Comparison of ENCODE assay signal across 15 cellular contexts in genomic region chr3:69747511-69748248, GRCh38. TPM values are rescaled to one million over a fixed set of nuclear protein-coding genes. Genes with fewer than 3 reads are reported as not detected.
DNase-seq lines count a peak whose midpoint lies in the region; ATAC-seq and TF ChIP-seq lines count a peak whose summit lies in the region.
"Had no signal": no experiment of that assay in that cellular context is flagged by ENCODE, and none has a peak within 500 bp of the region (broad histone marks: within the 10 kb centered on the region; RNA-seq: fewer than 3 reads in every experiment).

No MANE protein-coding gene starts in this region.

- H4K91ac ChIP-seq in trophoblast cell (ENCODE audit: low read depth, low read length), result no peak overlapping the region

- H3K27ac ChIP-seq in left ventricle myocardium inferior (replicated peaks), result peak overlapping the region; percentile 63
- peak overlapping the region; percentile 31 to 39 for H3K27ac ChIP-seq in ascending aorta
- H3K27ac ChIP-seq in muscle layer of colon (ENCODE audit: low read depth, low read length), result peak overlapping the region; percentile 40
- H3K27ac ChIP-seq in uterus, result peak overlapping the region; percentile 79 to 93
- H3K27ac ChIP-seq in trophoblast cell (ENCODE audit: low read depth, low read length), result no peak overlapping the region

- no peak for ATAC-seq in Right ventricle myocardium superior (ENCODE audit: poor library complexity)
- no peak for ATAC-seq in HG03175 (IDR thresholded peaks at IDR 0.05; ENCODE audit: unreplicated experiment)
- ATAC-seq: Panc1 had no signal

- no peak overlapping the region for H3K14ac ChIP-seq in trophoblast cell (ENCODE audit: low read length)

- DNase-seq in left ventricle myocardium inferior (no peak), Right ventricle myocardium superior (no peak), ascending aorta (ENCODE audit: low spot score in 2 of 2) (no peak), uterus (no peak), trophoblast cell (no peak), GF-D8 (lab: John Stamatoyannopoulos, UW) (no peak)
- DNase-seq: activated CD4-positive, alpha-beta memory T cell treated with anti-CD3 and anti-CD28 coated beads, Interleukin-2, amount 10 ng/mL, durations not matched to agents 7 days and 5 days; activated effector memory CD4-positive, alpha-beta T cell treated with Interleukin-2 at 50 U/mL for 16 hours; endodermal cell; left cardiac atrium; small intestine had no signal

- no peaks in the 10 kb centered on the region for H3K79me2 ChIP-seq in trophoblast cell (ENCODE audit: control insufficient read depth, insufficient read depth, low read length, poor library complexity)

- H4K8ac ChIP-seq in trophoblast cell (ENCODE audit: low read depth, low read length), result no peak overlapping the region

- no peak overlapping the region for H2BK120ac ChIP-seq in trophoblast cell (ENCODE audit: insufficient read depth, low read length, poor library complexity)

- TF ChIP-seq CTCF in left ventricle myocardium inferior (IDR thresholded peaks at IDR 0.05; ENCODE audit: borderline replicate concordance), result no peak
- TF ChIP-seq CTCF in ascending aorta (IDR thresholded peaks at IDR 0.05), result no peak
- no peak for TF ChIP-seq CTCF in uterus (IDR thresholded peaks at IDR 0.05)

- H3K18ac ChIP-seq in trophoblast cell (ENCODE audit: low read length), result no peak overlapping the region

- H3K9ac ChIP-seq in muscle layer of colon (ENCODE audit: low read length), result no peak overlapping the region
- H3K9ac ChIP-seq in trophoblast cell (ENCODE audit: low read length), result no peak overlapping the region

- no peak overlapping the region for H3K4ac ChIP-seq in trophoblast cell (ENCODE audit: low read depth, low read length)

- H3K27me3 ChIP-seq in left ventricle myocardium inferior (ENCODE audit: low read depth), result no peaks in the 10 kb centered on the region
- H3K27me3 ChIP-seq in ascending aorta, result no peaks in the 10 kb centered on the region
- no peaks in the 10 kb centered on the region for H3K27me3 ChIP-seq in muscle layer of colon (ENCODE audit: control insufficient read depth in 1 of 2, insufficient read depth in 2 of 2, low read length in 2 of 2)
- H3K27me3 ChIP-seq in uterus, result no peaks in the 10 kb centered on the region
- H3K27me3 ChIP-seq in trophoblast cell (ENCODE audit: insufficient read depth, low read length), result no peaks in the 10 kb centered on the region

- H3K23ac ChIP-seq in trophoblast cell (ENCODE audit: low read length), result no peak overlapping the region

- H3K36me3 ChIP-seq in left ventricle myocardium inferior (no peaks in the 10 kb centered on the region), ascending aorta (no peaks in the 10 kb centered on the region), muscle layer of colon (ENCODE audit: insufficient read depth, low read length) (no peaks in the 10 kb centered on the region), uterus (no peaks in the 10 kb centered on the region), trophoblast cell (ENCODE audit: control insufficient read depth in 1 of 2, insufficient read depth in 2 of 2, low read length in 2 of 2) (no peaks in the 10 kb centered on the region)

- WGBS in trophoblast cell (ENCODE audit: extremely low coverage, insufficient coverage, insufficient read length), result no CpG with 5 or more reads among the region's 2 CpGs

- H3K4me1 ChIP-seq in left ventricle myocardium inferior (peaks cover 99% of the 10 kb centered on the region), ascending aorta (peaks cover 10 to 39% of the 10 kb centered on the region in 2 donors), muscle layer of colon (ENCODE audit: insufficient read depth, low read length) (peaks cover 91% of the 10 kb centered on the region), uterus (peaks cover 15 to 34% of the 10 kb centered on the region in 2 donors), trophoblast cell (ENCODE audit: control insufficient read depth in 1 of 2, insufficient read depth in 2 of 2, low read length in 2 of 2) (peaks cover 0 to 1% of the 10 kb centered on the region in 2 experiments)

- intact Hi-C loops in left ventricle myocardium inferior (cut with micrococcal nuclease), result no loop called here
- intact Hi-C loops in Right ventricle myocardium superior (cut with DNase I), result no loop called here
- intact Hi-C loops in ascending aorta (cut with DNase I), result no loop called here
- intact Hi-C loops in uterus (cut with DNase I; ENCODE audit: low total_unique reads), result no loop called here

- no peaks in the 10 kb centered on the region for H3K79me1 ChIP-seq in trophoblast cell (ENCODE audit: low read length)

- no peak overlapping the region for H3K4me2 ChIP-seq in trophoblast cell (ENCODE audit: low read length)

- TF ChIP-seq POLR2A in uterus (IDR thresholded peaks at IDR 0.05), result no peak

- H3K4me3 ChIP-seq in left ventricle myocardium inferior, result no peak overlapping the region
- H3K4me3 ChIP-seq in ascending aorta, result no peak overlapping the region
- no peak overlapping the region for H3K4me3 ChIP-seq in muscle layer of colon (ENCODE audit: low read depth in 1 of 2, low read length in 2 of 2)
- H3K4me3 ChIP-seq in uterus, result no peak overlapping the region
- H3K4me3 ChIP-seq in trophoblast cell (ENCODE audit: low read depth, low read length), result no peak overlapping the region

- H2AFZ ChIP-seq in trophoblast cell (ENCODE audit: insufficient read depth, low read length, poor library complexity), result no peak overlapping the region

- H4K12ac ChIP-seq in trophoblast cell (ENCODE audit: low read depth, low read length), result no peak overlapping the region

- H2BK5ac ChIP-seq in trophoblast cell (ENCODE audit: low read depth, low read length, poor library complexity), result no peak overlapping the region

- no peak overlapping the region for H2AK5ac ChIP-seq in trophoblast cell (ENCODE audit: low read length)

- H2BK12ac ChIP-seq in trophoblast cell (ENCODE audit: low read length), result no peak overlapping the region

- H3K9me3 ChIP-seq in left ventricle myocardium inferior (replicated peaks), result no peaks in the 10 kb centered on the region
- H3K9me3 ChIP-seq in ascending aorta, result peaks cover 0 to 6% of the 10 kb centered on the region in 2 donors
- H3K9me3 ChIP-seq in muscle layer of colon (ENCODE audit: low read length), result no peaks in the 10 kb centered on the region
- no peaks in the 10 kb centered on the region for H3K9me3 ChIP-seq in uterus
- H3K9me3 ChIP-seq in trophoblast cell (ENCODE audit: insufficient read depth, low read depth, low read length), result no peaks in the 10 kb centered on the region

RNA-seq across cellular contexts. Expression of gene MITF, which starts 8.4 kb away (rescaled TPM):
- total RNA-seq in left ventricle myocardium inferior (81.9 TPM), Right ventricle myocardium superior (65.5 TPM), ascending aorta (27.4 TPM), uterus (10 to 100 TPM; 18.2 to 66.0 (median 52.6) TPM)
- 2.6 and 2.8 TPM in 2 replicates for polyA plus RNA-seq in trophoblast cell (2013)
- total RNA-seq: activated CD4-positive, alpha-beta memory T cell treated with anti-CD3 and anti-CD28 coated beads, Interleukin-2, amount 10 ng/mL, durations not matched to agents 7 days and 5 days had no signal
- polyA plus RNA-seq: neural cell had no signal
